Comparison of ENCODE assay signal across 8 cellular contexts in genomic region chr18:24734058-24734457, GRCh38.
DNase-seq lines count a peak whose midpoint lies in the region; ATAC-seq and TF ChIP-seq lines count a peak whose summit lies in the region.

No MANE protein-coding gene starts in this region.

- H3K9ac ChIP-seq in OCI-LY1 (ENCODE audit: low read length): no peak overlapping the region

- H3K79me2 ChIP-seq in OCI-LY1 (ENCODE audit: insufficient read depth, low read length): no peaks in the 10 kb centered on the region

- no peak overlapping the region for H3K4me3 Mint-ChIP-seq in type B pancreatic cell

- H4K20me1 ChIP-seq in OCI-LY1 (ENCODE audit: insufficient read depth, low read length): no peaks in the 10 kb centered on the region

- H3K27ac ChIP-seq in left ventricle myocardium inferior (replicated peaks): no peak overlapping the region
- H3K27ac ChIP-seq in OCI-LY1 (ENCODE audit: low read depth, low read length, poor library complexity, severe bottlenecking): no peak overlapping the region

- H3K4me3 ChIP-seq in left ventricle myocardium inferior (no peak overlapping the region), OCI-LY1 (ENCODE audit: low read depth, low read length, poor library complexity, severe bottlenecking) (no peak overlapping the region), fibroblast of the aortic adventitia (ENCODE audit: low read depth, low read length) (no peak overlapping the region)

- H3K36me3 ChIP-seq in left ventricle myocardium inferior: no peaks in the 10 kb centered on the region
- no peaks in the 10 kb centered on the region for H3K36me3 ChIP-seq in OCI-LY1 (ENCODE audit: insufficient read depth, low read length)

- H2AFZ ChIP-seq in OCI-LY1 (ENCODE audit: low read length): no peak overlapping the region

- H3F3A ChIP-seq in OCI-LY1 (ENCODE audit: insufficient read depth, low read length): no peaks in the 10 kb centered on the region

- DNase-seq in left ventricle myocardium inferior (no peak), left ventricle myocardium superior (no peak), fibroblast of the aortic adventitia (ENCODE audit: low read depth) (peak; percentile 2), type B pancreatic cell (ENCODE audit: extremely low spot score, unreplicated experiment) (no peak), GDM1 (lab: John Stamatoyannopoulos, UW) (no peak)
- no peak for DNase-seq in activated naive CD4-positive, alpha-beta T cell treated with anti-CD3 and anti-CD28 coated beads, Interleukin-2, amount 50 U/mL, for 16 hours
- DNase-seq in stimulated activated CD4-positive, alpha-beta T cell treated with anti-CD3 and anti-CD28 coated beads, Interleukin-4, amount 100 ng/mL, for 4 hours: no peak

- H3K27me3 Mint-ChIP-seq in type B pancreatic cell: peaks cover 16% of the 10 kb centered on the region

- H3K27me3 ChIP-seq in left ventricle myocardium inferior (ENCODE audit: low read depth): peaks cover 43% of the 10 kb centered on the region
- H3K27me3 ChIP-seq in OCI-LY1 (ENCODE audit: insufficient read depth, low read length): no peaks in the 10 kb centered on the region

- no peaks in the 10 kb centered on the region for H3K9me3 Mint-ChIP-seq in type B pancreatic cell

- peaks cover 5% of the 10 kb centered on the region for H3K4me1 ChIP-seq in left ventricle myocardium inferior
- no peaks in the 10 kb centered on the region for H3K4me1 ChIP-seq in OCI-LY1 (ENCODE audit: insufficient read depth, low read length, severe bottlenecking)

- H3K9me3 ChIP-seq in left ventricle myocardium inferior (replicated peaks): no peaks in the 10 kb centered on the region
- H3K9me3 ChIP-seq in OCI-LY1 (ENCODE audit: low read length): no peaks in the 10 kb centered on the region

- H3K27ac Mint-ChIP-seq in type B pancreatic cell: no peak overlapping the region

- TF ChIP-seq CTCF in left ventricle myocardium inferior (IDR thresholded peaks at IDR 0.05; ENCODE audit: borderline replicate concordance) (peak; percentile 48), OCI-LY1 (IDR thresholded peaks at IDR 0.05; ENCODE audit: low read length) (peak; percentile 40; the same call in 1 of the 2 replicates), fibroblast of the aortic adventitia (IDR thresholded peaks at IDR 0.05; ENCODE audit: insufficient read depth, low read length) (peak; percentile 10), type B pancreatic cell (conservative IDR thresholded peaks at IDR 0.05) (peak; percentile 67)

- intact Hi-C loops in left ventricle myocardium inferior (cut with micrococcal nuclease): no loop called here
- intact Hi-C loops in left ventricle myocardium superior (cut with micrococcal nuclease): no loop called here

- peaks cover 4% of the 10 kb centered on the region for H3K4me1 Mint-ChIP-seq in type B pancreatic cell (ENCODE audit: unreplicated experiment)

- H3K9me2 ChIP-seq in OCI-LY1 (ENCODE audit: low read depth, low read length): no peaks in the 10 kb centered on the region

- H3K36me3 Mint-ChIP-seq in type B pancreatic cell: no peaks in the 10 kb centered on the region

- H3K4me2 ChIP-seq in OCI-LY1 (ENCODE audit: low read length): no peak overlapping the region

- ATAC-seq in left ventricle myocardium superior: no peak

Comparison
In these comparisons a context has a peak if more than half of its experiments do, and no peak if none do; other contexts are left out.
1. CTCF ChIP-seq: peak in every context shown above with its lines; median percentile 67 in type B pancreatic cell; 48 in left ventricle myocardium inferior; 40 in OCI-LY1; 10 in fibroblast of the aortic adventitia.